7 cellular contexts compared by ENCODE assay signal in the genomic region with DNA sequence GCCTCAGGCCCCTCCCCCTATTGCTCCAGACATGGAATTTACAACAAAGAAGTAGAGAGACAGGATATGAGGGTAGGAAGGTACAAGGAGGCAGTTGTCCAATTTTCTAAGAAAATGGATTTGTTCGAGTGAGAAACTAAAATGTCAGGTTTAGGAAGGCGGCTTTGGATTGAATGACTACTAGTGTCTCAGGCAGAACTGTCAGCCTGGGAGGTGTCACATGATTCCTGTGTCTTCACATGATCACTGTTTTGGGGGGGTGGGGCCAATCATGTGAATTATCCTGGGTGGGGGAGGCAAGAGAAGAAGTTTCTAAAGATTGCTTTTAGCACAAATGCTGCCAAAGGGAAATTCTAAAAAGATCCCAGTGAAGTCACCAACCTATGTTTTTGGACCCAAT. TPM values are rescaled to one million over a fixed set of nuclear protein-coding genes. Genes with fewer than 3 reads are reported as not detected.
DNase-seq lines count a peak whose midpoint lies in the region; ATAC-seq, FAIRE-seq and TF ChIP-seq lines count a peak whose summit lies in the region.

No MANE protein-coding gene starts in this region.

- intact Hi-C loops in K562 (cut with micrococcal nuclease) (no loop called here), lower lobe of right lung (cut with DNase I) (no loop called here), transverse colon (cut with DNase I; ENCODE audit: low total_unique reads) (loop anchor here (5.0 to 10.0 kb wide), 2 partner anchors 53 to 205 kb away; partner anchors contain the start of gene STK35)

- H3K79me2 ChIP-seq in Karpas-422 (ENCODE audit: low read length) (no peaks in the 10 kb centered on the region), K562 (ENCODE audit: control insufficient read depth, insufficient read depth, low read length) (no peaks in the 10 kb centered on the region)

- H3K27me3 ChIP-seq in Karpas-422 (ENCODE audit: low read length) (peaks cover 5% of the 10 kb centered on the region; the same call in 1 of the 2 replicates), K562 (ENCODE audit: control insufficient read depth in 2 of 2, insufficient read depth in 2 of 2, low read length in 2 of 2) (peaks cover 8 to 51% of the 10 kb centered on the region in 2 experiments; a peak in 4 of 5 replicates), lower lobe of right lung (ENCODE audit: low read depth) (peaks cover 29% of the 10 kb centered on the region), transverse colon (peaks cover 11% of the 10 kb centered on the region)

- no peak for TF ChIP-seq RAD21 in K562 (CRISPR knock-in tag; conservative IDR thresholded peaks at IDR 0.05 in 1 of 2, IDR thresholded peaks at IDR 0.05 in 1 of 2)

- H3K36me3 ChIP-seq in Karpas-422 (ENCODE audit: insufficient read depth, low read length) (no peaks in the 10 kb centered on the region), K562 (ENCODE audit: control insufficient read depth, insufficient read depth, low read length) (no peaks in the 10 kb centered on the region), lower lobe of right lung (no peaks in the 10 kb centered on the region), transverse colon (no peaks in the 10 kb centered on the region)

- H3K9ac ChIP-seq in Karpas-422 (ENCODE audit: low read length) (peak overlapping the region; percentile 45; the same call in 1 of the 2 replicates), K562 (ENCODE audit: insufficient read depth in 1 of 2, low read depth in 2 of 2, low read length in 2 of 2) (no peak overlapping the region)

- peaks cover 3% of the 10 kb centered on the region; the same call in 1 of the 2 replicates for H4K20me1 ChIP-seq in Karpas-422 (ENCODE audit: insufficient read depth, low read depth, low read length)
- H4K20me1 ChIP-seq in K562 (replicated peaks; ENCODE audit: control insufficient read depth, insufficient read depth, low read length): no peaks in the 10 kb centered on the region

- FAIRE-seq in K562 (lab: Jason Lieb, UNC): no peak

- H3K9me1 ChIP-seq in K562 (ENCODE audit: control insufficient read depth, insufficient read depth, low read length): no peaks in the 10 kb centered on the region

- in situ Hi-C loops in K562 (cut with MboI): no loop called here
- in situ Hi-C loops in transverse colon (cut with MboI; ENCODE audit: low pct_ligation_motif_present in 1 of 4, low pct_unique_long_range_greater_than_20kb in 1 of 4, low sequenced_read_pairs in 3 of 4): no loop called here

- H3K27ac ChIP-seq in Karpas-422 (ENCODE audit: low read length): peak overlapping the region; percentile 39; the same call in 1 of the 2 replicates
- no peak overlapping the region for H3K27ac ChIP-seq in K562 (ENCODE audit: extremely low read depth, low read depth, low read length)
- peak overlapping the region; percentile 73 for H3K27ac ChIP-seq in lower lobe of right lung
- peak overlapping the region; percentile 63 to 90 (median 81) for H3K27ac ChIP-seq in transverse colon

- peaks cover 41% of the 10 kb centered on the region for H3K4me1 ChIP-seq in Karpas-422 (ENCODE audit: low read length)
- peaks cover 0 to 13% of the 10 kb centered on the region in 2 experiments; a peak in 2 of 5 replicates for H3K4me1 ChIP-seq in K562 (replicated peaks in 1 of 2; ENCODE audit: control insufficient read depth in 2 of 2, insufficient read depth in 2 of 2, low read length in 2 of 2)
- H3K4me1 ChIP-seq in lower lobe of right lung: peaks cover 56% of the 10 kb centered on the region
- peaks cover 0 to 55% (median 20%) of the 10 kb centered on the region in 4 donors for H3K4me1 ChIP-seq in transverse colon

- peak overlapping the region; percentile 66 for H3K4me2 ChIP-seq in Karpas-422 (ENCODE audit: low read depth, low read length, poor library complexity, severe bottlenecking)
- H3K4me2 ChIP-seq in K562 (ENCODE audit: insufficient read depth, low read length): no peak overlapping the region

- ATAC-seq in K562 (no peak), lower lobe of right lung (no peak)

- BruUV-seq in K562 (replicated peaks; lab: Mats Ljungman, UMichigan): no TSS peak

- H2AFZ ChIP-seq in Karpas-422 (ENCODE audit: low read length) (no peak overlapping the region; the same call in 1 of the 2 replicates), K562 (ENCODE audit: low read depth, low read length) (no peak overlapping the region)

- TF ChIP-seq POLR2A in K562 (conservative IDR thresholded peaks at IDR 0.05) (no peak), transverse colon (IDR thresholded peaks at IDR 0.05) (no peak)

- no peaks in the 10 kb centered on the region for H3K9me2 ChIP-seq in Karpas-422 (replicated peaks; ENCODE audit: insufficient read depth, low read length)

- TF ChIP-seq EP300 in K562 (IDR thresholded peaks at IDR 0.05; ENCODE audit: low read length): no peak
- no peak for TF ChIP-seq EP300 in transverse colon (IDR thresholded peaks at IDR 0.05; ENCODE audit: low read depth)

- TF ChIP-seq CTCF in K562 (IDR thresholded peaks at IDR 0.05 in 2 of 3, conservative IDR thresholded peaks at IDR 0.05 in 1 of 3; ENCODE audit: insufficient read depth in 2 of 3, low read depth in 1 of 3, low read length in 3 of 3): no peak
- no peak for TF ChIP-seq CTCF in lower lobe of right lung (IDR thresholded peaks at IDR 0.05)
- TF ChIP-seq CTCF in transverse colon (IDR thresholded peaks at IDR 0.05): no peak
- TF ChIP-seq CTCF in foreskin fibroblast (IDR thresholded peaks at IDR 0.05; ENCODE audit: low read depth, low read length): no peak

- H3K4me3 ChIP-seq in Karpas-422 (ENCODE audit: low read length): peak overlapping the region; percentile 37; the same call in 1 of the 2 replicates
- no peak overlapping the region for H3K4me3 ChIP-seq in K562
- peak overlapping the region; percentile 65 for H3K4me3 ChIP-seq in lower lobe of right lung
- no peak overlapping the region for H3K4me3 ChIP-seq in transverse colon
- no peak overlapping the region for H3K4me3 ChIP-seq in foreskin fibroblast (ENCODE audit: low read depth in 1 of 2, low read length in 2 of 2)

- POLR2A ChIA-PET in K562 (lab: Yijun Ruan, JAX): no interaction called here

- peak; percentile 56 for DNase-seq in Karpas-422
- no peak for DNase-seq in K562 (ENCODE audit: extremely low read depth in 1 of 4, low spot score in 3 of 4)
- DNase-seq in lower lobe of right lung: no peak
- no peak for DNase-seq in transverse colon
- no peak for DNase-seq in NCI-H2107 (lab: John Stamatoyannopoulos, UW)
- DNase-seq in foreskin fibroblast: no peak
- no peak for DNase-seq in amniotic stem cell (lab: John Stamatoyannopoulos, UW)

- CTCF ChIA-PET in K562 (lab: Yijun Ruan, JAX; ENCODE audit: low intra/inter-chr PET ratio): no interaction called here

- WGBS in K562 (ENCODE audit: insufficient coverage, low coverage, missing lambda C conversion rate): 20% methylated on average over 2 of the region's 2 CpGs
- WGBS in transverse colon (ENCODE audit: low coverage in 1 of 2), 2 donors: 78 to 83% methylated on average over 2 of the region's 2 CpGs

- H3K9me3 ChIP-seq in Karpas-422 (ENCODE audit: low read length) (no peaks in the 10 kb centered on the region), K562 (replicated peaks; ENCODE audit: control insufficient read depth, insufficient read depth, low read depth, low read length) (no peaks in the 10 kb centered on the region), lower lobe of right lung (no peaks in the 10 kb centered on the region), transverse colon (no peaks in the 10 kb centered on the region)

TF ChIP-seq in K562, 482 proteins besides CTCF, POLR2A, EP300 and RAD21 (continues in another document):
- TF ChIP-seq ETS2 (tag; IDR thresholded peaks at IDR 0.05; ENCODE audit: borderline replicate concordance, poor library complexity, severe bottlenecking) (no peak), CBFA2T2 (conservative IDR thresholded peaks at IDR 0.05) (0 out of 2 replicates have a peak, but pooled peaks have one; percentile 3), RUNX1 (IDR thresholded peaks at IDR 0.05; ENCODE audit: low read depth) (no peak), ARID1B (IDR thresholded peaks at IDR 0.05) (no peak), TSC22D4 (tag; IDR thresholded peaks at IDR 0.05) (no peak), ZNF436 (CRISPR knock-in tag; IDR thresholded peaks at IDR 0.05) (no peak), DDX20 (tag; IDR thresholded peaks at IDR 0.05; ENCODE audit: low read depth) (no peak), ZNF174 (CRISPR knock-in tag; IDR thresholded peaks at IDR 0.05) (no peak), RAD51 (IDR thresholded peaks at IDR 0.05; ENCODE audit: borderline replicate concordance, low read depth) (peak; percentile 35; the same call in 1 of the 2 replicates)
- TF ChIP-seq, protein P1, sequence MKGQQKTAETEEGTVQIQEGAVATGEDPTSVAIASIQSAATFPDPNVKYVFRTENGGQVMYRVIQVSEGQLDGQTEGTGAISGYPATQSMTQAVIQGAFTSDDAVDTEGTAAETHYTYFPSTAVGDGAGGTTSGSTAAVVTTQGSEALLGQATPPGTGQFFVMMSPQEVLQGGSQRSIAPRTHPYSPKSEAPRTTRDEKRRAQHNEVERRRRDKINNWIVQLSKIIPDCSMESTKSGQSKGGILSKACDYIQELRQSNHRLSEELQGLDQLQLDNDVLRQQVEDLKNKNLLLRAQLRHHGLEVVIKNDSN (CRISPR knock-in tag; IDR thresholded peaks at IDR 0.05): peak; percentile 68

RNA-seq across cellular contexts. Expression of gene SIRPA, which starts 2.3 kb away (rescaled TPM):
- total RNA-seq in Karpas-422 (2014; rRNA removed; shearing (Covaris generic); ENCODE audit: low replicate concordance): 0.30 and 0.36 TPM in 2 replicates
- 0.25 TPM in 1 of 2 replicates, not detected in the other for total RNA-seq in K562 (2011; cell fraction: chromatin; rRNA removed; ENCODE audit: low replicate concordance)
- 0.17 TPM in 1 of 2 replicates, not detected in the other for total RNA-seq in K562 (2011; cell fraction: nucleolus; rRNA removed)
- 0.15 and 0.23 TPM in 2 replicates for total RNA-seq in K562 (2011; cell fraction: nucleoplasm; rRNA removed)
- total RNA-seq in K562 (2014; rRNA removed) (0.04 TPM in 1 of 2 replicates, not detected in the other), K562 (2014; rRNA removed; fragmentation: Illumina TruSeq; extraction: Trizol) (0.10 and 0.11 TPM in 2 replicates), K562 (2015; rRNA removed; fragmentation: Illumina TruSeq; extraction: Trizol) (0.23 and 0.25 TPM in 2 replicates), K562 (2021) (0.40 and 0.56 TPM in 2 replicates), lower lobe of right lung (130 TPM), transverse colon (10 to 100 TPM in 3 of 4 donors, 1 to 10 TPM in 1; 9.0 to 46.6 (median 18.6) TPM)
- polyA plus RNA-seq in K562 (2011; rRNA removed) (0.08 and 4.4 TPM in 2 replicates), K562 (2014; fragmentation: Illumina TruSeq; extraction: Trizol) (0.25 and 0.28 TPM in 2 replicates), K562 (2014; fragmentation: Nextera tagmentation; extraction: Ambion mirVana) (under 1 TPM in 1 of 2 experiments, not detected in 1; 0.01 TPM), K562 (2014; rRNA removed) (0.08 and 0.09 TPM in 2 replicates)
- 0.18 and 3.1 TPM in 2 replicates for polyA plus RNA-seq in K562 (2011; cell fraction: cytosol; rRNA removed)
- polyA plus RNA-seq in K562 (2011; cell fraction: nucleus; rRNA removed): 0.30 and 7.5 TPM in 2 replicates
- polyA plus RNA-seq in K562 (2012): 0.20 and 0.35 TPM in 2 replicates
- 2.1 TPM in 1 of 2 replicates, not detected in the other for polyA minus RNA-seq in K562 (2011; rRNA and poly(A)+ RNA removed)
- polyA minus RNA-seq in K562 (2011; cell fraction: cytosol; rRNA and poly(A)+ RNA removed): 4.7 TPM in 1 of 2 replicates, not detected in the other
- 0.13 and 3.8 TPM in 2 replicates for polyA minus RNA-seq in K562 (2011; cell fraction: nucleus; rRNA and poly(A)+ RNA removed)

Comparison
In these comparisons a context has a peak if more than half of its experiments do, and no peak if none do; other contexts are left out.
1. H3K4me3 ChIP-seq: peak in Karpas-422 (single experiment) and lower lobe of right lung (single experiment); none in K562 (single experiment), transverse colon (0 of 4) and foreskin fibroblast (0 of 2).